In the genomic region with DNA sequence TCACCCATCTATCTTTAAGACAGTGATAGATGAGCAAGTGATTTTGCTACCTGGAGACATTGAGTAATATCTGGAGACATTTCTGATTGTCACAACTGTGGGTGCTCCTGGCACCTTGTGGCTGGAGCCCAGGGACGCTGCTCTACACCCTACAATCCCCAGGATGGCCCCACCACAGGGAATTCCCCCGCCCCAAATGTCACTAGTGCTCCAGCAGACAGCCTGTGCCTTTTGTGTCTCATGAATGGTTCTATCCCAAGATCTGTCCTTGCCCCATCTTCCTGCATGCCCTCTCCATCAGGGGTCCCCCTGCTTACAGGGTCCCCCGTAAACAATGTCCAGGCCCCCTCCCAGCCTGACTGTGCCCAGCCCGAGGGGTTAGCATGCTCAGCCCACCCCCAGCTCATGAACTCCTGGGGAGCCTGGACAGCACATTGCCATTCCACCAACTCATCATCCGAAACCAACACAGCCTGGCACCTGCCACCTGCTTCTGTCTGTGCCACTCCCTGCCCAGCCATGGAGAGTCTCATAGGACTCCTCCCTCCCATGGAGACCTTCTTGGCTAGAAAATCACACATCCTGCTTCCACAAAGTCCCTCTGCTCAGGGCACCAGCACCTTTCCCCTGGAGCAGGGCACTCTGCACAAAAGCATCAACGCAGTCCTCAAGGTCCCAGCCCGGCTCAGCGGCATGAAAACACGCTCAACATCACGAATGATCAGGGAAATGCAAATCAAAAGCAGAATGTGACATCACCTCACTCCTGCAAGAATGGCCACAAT, we compare ENCODE assay signal across 20 cellular contexts. TPM values are rescaled to one million over a fixed set of nuclear protein-coding genes. Genes with fewer than 3 reads are reported as not detected.
DNase-seq lines count a peak whose midpoint lies in the region; ATAC-seq lines count a peak whose summit lies in the region.
"Had no signal": no experiment of that assay in that cellular context is flagged by ENCODE, and none has a peak within 500 bp of the region (broad histone marks: within the 10 kb centered on the region; RNA-seq: fewer than 3 reads in every experiment).

No MANE protein-coding gene starts in this region.

- intact Hi-C loops in activated CD4-positive, alpha-beta T cell treated with anti-CD3 and anti-CD28 coated beads for 36 hours (cut with DNase I, micrococcal nuclease) = loop anchor here (1.0 to 10.0 kb wide), 2 partner anchors 51 to 286 kb away; no protein-coding TSS in a partner anchor
- intact Hi-C loops in activated T-helper 2 cell treated with anti-CD3 and anti-CD28 coated beads, Interferon-gamma antibody, Interleukin-2, Interleukin-4, amounts not matched to agents 10 μg/mL and 5 μg/mL and 100 μg/mL, durations not matched to agents 14 hours and 24 hours and 36 hours (cut with micrococcal nuclease) = no loop called here

- CTCF ChIA-PET in activated CD4-positive, alpha-beta T cell treated with anti-CD3 and anti-CD28 coated beads for 36 hours (lab: Charles Lee) = no interaction called here

- no peak overlapping the region for H3K4me3 Mint-ChIP-seq in activated CD4-positive, alpha-beta T cell treated with anti-CD3 and anti-CD28 coated beads for 36 hours
- H3K4me3 Mint-ChIP-seq in activated T-helper 2 cell treated with anti-CD3 and anti-CD28 coated beads, Interferon-gamma antibody, Interleukin-2, Interleukin-4, amounts not matched to agents 10 μg/mL and 5 μg/mL and 100 μg/mL, durations not matched to agents 14 hours and 24 hours and 36 hours (ENCODE audit: low read depth) = no peak overlapping the region
- H3K4me3 Mint-ChIP-seq: CD4-positive, alpha-beta memory T cell; memory B cell had no signal

- peaks cover 54% of the 10 kb centered on the region for H3K36me3 ChIP-seq in KOPT-K1 (ENCODE audit: insufficient read depth, low read length)
- H3K36me3 ChIP-seq: cardiac muscle cell, esophagus squamous epithelium, right atrium auricular region, SJCRH30, tibial artery had no signal

- POLR2A ChIA-PET in activated CD4-positive, alpha-beta T cell treated with anti-CD3 and anti-CD28 coated beads for 36 hours (lab: Charles Lee) = no interaction called here

- H3K27ac Mint-ChIP-seq in activated CD4-positive, alpha-beta T cell treated with anti-CD3 and anti-CD28 coated beads for 36 hours = no peak overlapping the region
- H3K27ac Mint-ChIP-seq in activated T-helper 2 cell treated with anti-CD3 and anti-CD28 coated beads, Interferon-gamma antibody, Interleukin-2, Interleukin-4, amounts not matched to agents 10 μg/mL and 5 μg/mL and 100 μg/mL, durations not matched to agents 14 hours and 24 hours and 36 hours = no peak overlapping the region
- H3K27ac Mint-ChIP-seq: CD4-positive, alpha-beta memory T cell; memory B cell had no signal

- no peaks in the 10 kb centered on the region for H3K9me3 ChIP-seq in KOPT-K1 (ENCODE audit: insufficient read depth, low read length, poor library complexity, severe bottlenecking)
- H3K9me3 ChIP-seq: esophagus squamous epithelium, right atrium auricular region, SJCRH30, tibial artery had no signal

- DNase-seq in activated CD4-positive, alpha-beta T cell treated with anti-CD3 and anti-CD28 coated beads for 36 hours = peak; percentile 80
- no peak for DNase-seq in activated CD4-positive, alpha-beta T cell treated with anti-CD3 and anti-CD28 coated beads for 1 hour
- peak; percentile 9 for DNase-seq in activated T-helper 2 cell treated with anti-CD3 and anti-CD28 coated beads, Interferon-gamma antibody, Interleukin-2, Interleukin-4, amounts not matched to agents 10 μg/mL and 5 μg/mL and 100 μg/mL, durations not matched to agents 14 hours and 24 hours and 36 hours (ENCODE audit: low spot score)
- peak; percentile 60 to 72 for DNase-seq in stimulated activated CD4-positive, alpha-beta T cell treated with anti-CD3 and anti-CD28 coated beads, Interleukin-2, amount 100 ng/mL, for 24 hours
- DNase-seq in NCI-H1092 treated with DMSO at 0.1 percent for 48 hours (lab: John Stamatoyannopoulos, UW) = no peak
- DNase-seq in GM19240 (ENCODE audit: insufficient read length, low spot score) = no peak
- DNase-seq: DMS79 treated with DMSO at 0.1 percent for 48 hours, esophagus squamous epithelium, glutamatergic neuron, NCI-H187, SJCRH30 had no signal

- peaks cover 8% of the 10 kb centered on the region for H3K4me1 Mint-ChIP-seq in activated CD4-positive, alpha-beta T cell treated with anti-CD3 and anti-CD28 coated beads for 36 hours
- H3K4me1 Mint-ChIP-seq in activated T-helper 2 cell treated with anti-CD3 and anti-CD28 coated beads, Interferon-gamma antibody, Interleukin-2, Interleukin-4, amounts not matched to agents 10 μg/mL and 5 μg/mL and 100 μg/mL, durations not matched to agents 14 hours and 24 hours and 36 hours (ENCODE audit: low read depth) = peaks cover 6% of the 10 kb centered on the region

- H3K27ac ChIP-seq in KOPT-K1 (ENCODE audit: low read depth, low read length, poor library complexity, severe bottlenecking) = peak overlapping the region; percentile 10
- H3K27ac ChIP-seq: cardiac muscle cell, esophagus squamous epithelium, right atrium auricular region, SJCRH30, tibial artery had no signal

- no peaks in the 10 kb centered on the region for H3K9me3 Mint-ChIP-seq in activated CD4-positive, alpha-beta T cell treated with anti-CD3 and anti-CD28 coated beads for 36 hours (ENCODE audit: low read depth)
- H3K9me3 Mint-ChIP-seq in activated T-helper 2 cell treated with anti-CD3 and anti-CD28 coated beads, Interferon-gamma antibody, Interleukin-2, Interleukin-4, amounts not matched to agents 10 μg/mL and 5 μg/mL and 100 μg/mL, durations not matched to agents 14 hours and 24 hours and 36 hours = no peaks in the 10 kb centered on the region
- H3K9me3 Mint-ChIP-seq: CD4-positive, alpha-beta memory T cell; memory B cell had no signal

- peak; percentile 15 for ATAC-seq in activated CD4-positive, alpha-beta T cell treated with anti-CD3 and anti-CD28 coated beads for 36 hours
- ATAC-seq in HG02571 (IDR thresholded peaks at IDR 0.05; ENCODE audit: unreplicated experiment) = no peak

- no peaks in the 10 kb centered on the region for H3K27me3 Mint-ChIP-seq in activated CD4-positive, alpha-beta T cell treated with anti-CD3 and anti-CD28 coated beads for 36 hours
- H3K27me3 Mint-ChIP-seq in activated T-helper 2 cell treated with anti-CD3 and anti-CD28 coated beads, Interferon-gamma antibody, Interleukin-2, Interleukin-4, amounts not matched to agents 10 μg/mL and 5 μg/mL and 100 μg/mL, durations not matched to agents 14 hours and 24 hours and 36 hours (ENCODE audit: low read depth) = no peaks in the 10 kb centered on the region
- H3K27me3 Mint-ChIP-seq: CD4-positive, alpha-beta memory T cell; memory B cell had no signal

- peaks cover 8% of the 10 kb centered on the region for H3K36me3 Mint-ChIP-seq in activated CD4-positive, alpha-beta T cell treated with anti-CD3 and anti-CD28 coated beads for 36 hours (ENCODE audit: low read depth)
- peaks cover 16% of the 10 kb centered on the region for H3K36me3 Mint-ChIP-seq in activated T-helper 2 cell treated with anti-CD3 and anti-CD28 coated beads, Interferon-gamma antibody, Interleukin-2, Interleukin-4, amounts not matched to agents 10 μg/mL and 5 μg/mL and 100 μg/mL, durations not matched to agents 14 hours and 24 hours and 36 hours (ENCODE audit: low read depth)

RNA-seq across cellular contexts. Expression of a gene that starts 5.7 kb away (rescaled TPM):
- 10 to 100 TPM; 19.8 to 21.2 TPM for total RNA-seq in activated CD4-positive, alpha-beta T cell treated with anti-CD3 and anti-CD28 coated beads for 36 hours
- 33.1 and 34.5 TPM in 2 replicates for total RNA-seq in activated T-helper 2 cell treated with anti-CD3 and anti-CD28 coated beads, Interferon-gamma antibody, Interleukin-2, Interleukin-4, amounts not matched to agents 10 μg/mL and 5 μg/mL and 100 μg/mL, durations not matched to agents 14 hours and 24 hours and 36 hours
- total RNA-seq: cardiac muscle cell, MCF 10A, NCI-H460 had no signal

Comparison
In these comparisons a context has a peak if more than half of its experiments do, and no peak if none do; other contexts are left out.
1. DNase-seq: peak in activated CD4-positive, alpha-beta T cell treated with anti-CD3 and anti-CD28 coated beads for 36 hours (single experiment), activated T-helper 2 cell treated with anti-CD3 and anti-CD28 coated beads, Interferon-gamma antibody, Interleukin-2, Interleukin-4, amounts not matched to agents 10 μg/mL and 5 μg/mL and 100 μg/mL, durations not matched to agents 14 hours and 24 hours and 36 hours (single experiment) and stimulated activated CD4-positive, alpha-beta T cell treated with anti-CD3 and anti-CD28 coated beads, Interleukin-2, amount 100 ng/mL, for 24 hours (2 of 2); none in activated CD4-positive, alpha-beta T cell treated with anti-CD3 and anti-CD28 coated beads for 1 hour (single experiment), NCI-H1092 treated with DMSO at 0.1 percent for 48 hours (single experiment) and GM19240 (single experiment).